In genomic region chr5:175778951-175779475, GRCh38 we compare ENCODE assay signal across 13 cellular contexts.
DNase-seq lines count a peak whose midpoint lies in the region; ATAC-seq and TF ChIP-seq lines count a peak whose summit lies in the region.
"Had no signal": no experiment of that assay in that cellular context is flagged by ENCODE, and none has a peak within 500 bp of the region (broad histone marks: within the 10 kb centered on the region; RNA-seq: fewer than 3 reads in every experiment).

No MANE protein-coding gene starts in this region.

- no peaks in the 10 kb centered on the region for H3K9me3 ChIP-seq in suprapubic skin

- H3K9me3 Mint-ChIP-seq in brain = peaks cover 0 to 11% (median 0%) of the 10 kb centered on the region in 5 experiments

- H3K4me1 Mint-ChIP-seq in brain = peaks cover 11% of the 10 kb centered on the region
- H3K4me1 Mint-ChIP-seq: IgD-negative memory B cell had no signal

- no peaks in the 10 kb centered on the region for H3K36me3 Mint-ChIP-seq in brain
- H3K36me3 Mint-ChIP-seq: IgD-negative memory B cell had no signal

- DNase-seq in NCI-H1417 (lab: John Stamatoyannopoulos, UW) (peak in 2 of 3 experiments; percentile 75 to 91), NCI-H1417 treated with DMSO at 0.1 percent for 48 hours (lab: John Stamatoyannopoulos, UW) (no peak), NCI-H2196 treated with DMSO at 0.1 percent for 48 hours (lab: John Stamatoyannopoulos, UW; ENCODE audit: unreplicated experiment) (peak; percentile 92), skeletal muscle cell (ENCODE audit: low read depth) (peak; percentile 2), suprapubic skin (ENCODE audit: low spot score in 2 of 2) (no peak)
- DNase-seq: 8988T; activated naive CD4-positive, alpha-beta T cell treated with anti-CD3 and anti-CD28 coated beads, Interleukin-2, amount 50 U/mL, for 16 hours; RPMI8226 had no signal

- H3K27ac ChIP-seq in suprapubic skin = no peak overlapping the region
- H3K27ac ChIP-seq: epithelial cell of prostate had no signal

- ATAC-seq in GM18511 (IDR thresholded peaks at IDR 0.05; ENCODE audit: unreplicated experiment) = no peak
- no peak for ATAC-seq in GM19324 (IDR thresholded peaks at IDR 0.05; ENCODE audit: low FRiP score, unreplicated experiment)

- TF ChIP-seq POLR2A in suprapubic skin (IDR thresholded peaks at IDR 0.05) = no peak

- TF ChIP-seq CTCF in brain (conservative IDR thresholded peaks at IDR 0.05) (no peak), suprapubic skin (IDR thresholded peaks at IDR 0.05) (no peak)

- peak overlapping the region in 4 of 5 experiments; percentile 39 to 91 (median 58) for H3K27ac Mint-ChIP-seq in brain
- H3K27ac Mint-ChIP-seq: IgD-negative memory B cell had no signal

- peaks cover 13% of the 10 kb centered on the region for H3K27me3 ChIP-seq in suprapubic skin

- 53% methylated on average over 4 of the region's 6 CpGs for WGBS in suprapubic skin

- no peak overlapping the region for H3K4me3 ChIP-seq in skeletal muscle cell (ENCODE audit: low read depth, low read length)
- no peak overlapping the region for H3K4me3 ChIP-seq in suprapubic skin

- H3K36me3 ChIP-seq in suprapubic skin = no peaks in the 10 kb centered on the region

- H3K27me3 Mint-ChIP-seq in brain = peaks cover 4% of the 10 kb centered on the region

- peak overlapping the region in 1 of 5 experiments; percentile 29 for H3K4me3 Mint-ChIP-seq in brain
- H3K4me3 Mint-ChIP-seq: IgD-negative memory B cell had no signal

- no peaks in the 10 kb centered on the region for H3K4me1 ChIP-seq in suprapubic skin

- no peak for TF ChIP-seq EP300 in suprapubic skin (IDR thresholded peaks at IDR 0.05)

Comparison
In these comparisons a context has a peak if more than half of its experiments do, and no peak if none do; other contexts are left out.
1. DNase-seq: peak in NCI-H1417 (2 of 3), NCI-H2196 treated with DMSO at 0.1 percent for 48 hours (single experiment) and skeletal muscle cell (single experiment); none in NCI-H1417 treated with DMSO at 0.1 percent for 48 hours (single experiment) and suprapubic skin (0 of 2).